ENCODE assay signal across 16 cellular contexts in genomic region chr5:63726491-63726890, GRCh38.
DNase-seq lines count a peak whose midpoint lies in the region; ATAC-seq and TF ChIP-seq lines count a peak whose summit lies in the region.
"Had no signal": no experiment of that assay in that cellular context is flagged by ENCODE, and none has a peak within 500 bp of the region (broad histone marks: within the 10 kb centered on the region; RNA-seq: fewer than 3 reads in every experiment).

No MANE protein-coding gene starts in this region.

- H3K36me3 ChIP-seq in Peyer's patch, result no peaks in the 10 kb centered on the region
- H3K36me3 ChIP-seq: ovary had no signal

- no peaks in the 10 kb centered on the region for H3K4me1 ChIP-seq in Peyer's patch

- H3K27ac ChIP-seq in Peyer's patch, result no peak overlapping the region
- H3K27ac ChIP-seq: ovary had no signal

- no peak for TF ChIP-seq CTCF in Peyer's patch (IDR thresholded peaks at IDR 0.05)

- DNase-seq in amniotic stem cell (lab: John Stamatoyannopoulos, UW) (no peak), Peyer's patch (no peak), NCI-H345 (lab: John Stamatoyannopoulos, UW) (no peak), SIG-M5 treated with dmso at 0.1 percent for 504 hours (lab: John Stamatoyannopoulos, UW; ENCODE audit: unreplicated experiment) (no peak)
- DNase-seq: activated B cell treated with CpG ODN at 0.5 μM for 24 hours; activated naive CD4-positive, alpha-beta T cell treated with anti-CD3 and anti-CD28 coated beads, Interleukin-2, amount 50 U/mL, for 16 hours; hypothalamus; IMR-90; ovary; T-helper 1 cell had no signal

- TF ChIP-seq POLR2A in Peyer's patch (IDR thresholded peaks at IDR 0.05), result no peak

- no peaks in the 10 kb centered on the region for H3K27me3 ChIP-seq in Peyer's patch
- H3K27me3 ChIP-seq: ovary had no signal

- ATAC-seq in GM18517 (IDR thresholded peaks at IDR 0.05; ENCODE audit: unreplicated experiment), result peak; percentile 69
- peak; percentile 48 for ATAC-seq in GM21381 (IDR thresholded peaks at IDR 0.05; ENCODE audit: unreplicated experiment)
- ATAC-seq in HG02885 (IDR thresholded peaks at IDR 0.05; ENCODE audit: poor library complexity, unreplicated experiment), result peak; percentile 66
- ATAC-seq in HG03460 (IDR thresholded peaks at IDR 0.05; ENCODE audit: unreplicated experiment), result peak; percentile 65
- ATAC-seq: GM23338; stimulated activated effector memory CD8-positive, alpha-beta T cell treated with anti-CD3 and anti-CD28 coated beads, Interleukin-12 subunit alpha, Interleukin-12 subunit beta, amount 100 ng/mL, for 72 hours had no signal

- peaks cover 0 to 4% (median 0%) of the 10 kb centered on the region in 4 donors for H3K9me3 ChIP-seq in Peyer's patch
- H3K9me3 ChIP-seq: ovary had no signal

- H3K4me3 ChIP-seq in Peyer's patch, result no peak overlapping the region
- H3K4me3 ChIP-seq: GM23338, ovary had no signal
